Comparison of ENCODE assay signal across 27 cellular contexts in genomic region chr20:24479595-24479994, GRCh38. TPM values are rescaled to one million over a fixed set of nuclear protein-coding genes. Genes with fewer than 3 reads are reported as not detected.
"Had no signal": no experiment of that assay in that cellular context is flagged by ENCODE, and none has a peak within 500 bp of the region (broad histone marks: within the 10 kb centered on the region; RNA-seq: fewer than 3 reads in every experiment).

No MANE protein-coding gene starts in this region.

- H3K9me3 Mint-ChIP-seq: activated B cell treated with CpG ODN at 0.5 μM for 24 hours; activated naive CD4-positive, alpha-beta T cell treated with anti-CD3 and anti-CD28 coated beads, Interleukin-2, amount 50 U/mL, for 72 hours; activated T-cell treated with anti-CD3 and anti-CD28 coated beads, Interleukin-2, amount 50 U/mL, for 24 hours; activated T-helper 17 cell treated with anti-CD3 and anti-CD28 coated beads, Interleukin-2, amount 50 U/mL, for 72 hours; central memory CD8-positive, alpha-beta T cell; natural killer cell had no signal

- H3K27ac ChIP-seq: ascending aorta, coronary artery, left lung, ovary, prostate gland, right atrium auricular region, thyroid gland, upper lobe of right lung had no signal

- H3K27me3 Mint-ChIP-seq: activated CD4-positive, alpha-beta T cell treated with anti-CD3 and anti-CD28 coated beads for 36 hours had no signal

- H3K36me3 Mint-ChIP-seq: activated naive CD4-positive, alpha-beta T cell treated with anti-CD3 and anti-CD28 coated beads, Interleukin-2, amount 50 U/mL, for 72 hours; natural killer cell had no signal

- H3K4me3 ChIP-seq: ascending aorta, coronary artery, heart left ventricle, left lung, lung, ovary, prostate gland, right atrium auricular region, thyroid gland, upper lobe of right lung had no signal

- H3K27ac Mint-ChIP-seq: activated B cell treated with CpG ODN at 0.5 μM for 24 hours; activated CD4-positive, alpha-beta T cell treated with anti-CD3 and anti-CD28 coated beads for 36 hours; activated naive CD4-positive, alpha-beta T cell treated with anti-CD3 and anti-CD28 coated beads, Interleukin-2, amount 50 U/mL, for 72 hours; activated T-cell treated with anti-CD3 and anti-CD28 coated beads, Interleukin-2, amount 50 U/mL, for 24 hours; activated T-helper 17 cell treated with anti-CD3 and anti-CD28 coated beads, Interleukin-2, amount 50 U/mL, for 72 hours; natural killer cell had no signal

- H3K36me3 ChIP-seq: ascending aorta, heart left ventricle, left lung, ovary, prostate gland, right atrium auricular region, thyroid gland, upper lobe of right lung had no signal

- H3K4me1 Mint-ChIP-seq: activated B cell treated with CpG ODN at 0.5 μM for 24 hours; activated CD4-positive, alpha-beta T cell treated with anti-CD3 and anti-CD28 coated beads for 36 hours; activated T-helper 17 cell treated with anti-CD3 and anti-CD28 coated beads, Interleukin-2, amount 50 U/mL, for 72 hours; central memory CD8-positive, alpha-beta T cell; natural killer cell had no signal

- H3K9me3 ChIP-seq: ascending aorta, heart left ventricle, left lung, ovary, prostate gland, right atrium auricular region, thyroid gland, upper lobe of right lung had no signal

- H3K4me1 ChIP-seq: ascending aorta, left lung, prostate gland, right atrium auricular region, thyroid gland, upper lobe of right lung had no signal

- H3K4me3 Mint-ChIP-seq: activated B cell treated with CpG ODN at 0.5 μM for 24 hours; activated CD4-positive, alpha-beta T cell treated with anti-CD3 and anti-CD28 coated beads for 36 hours; activated T-cell treated with anti-CD3 and anti-CD28 coated beads, Interleukin-2, amount 50 U/mL, for 24 hours; activated T-helper 17 cell treated with anti-CD3 and anti-CD28 coated beads, Interleukin-2, amount 50 U/mL, for 72 hours; central memory CD8-positive, alpha-beta T cell; natural killer cell had no signal

- DNase-seq: activated B cell treated with CpG ODN at 0.5 μM for 24 hours; activated CD4-positive, alpha-beta T cell treated with anti-CD3 and anti-CD28 coated beads for 36 hours; activated CD4-positive, alpha-beta T cell treated with anti-CD3 and anti-CD28 coated beads, Interleukin-2, amount 50 U/mL, for 4 hours; activated CD8-positive, alpha-beta memory T cell treated with anti-CD3 and anti-CD28 coated beads for 24 hours; activated CD8-positive, alpha-beta memory T cell treated with anti-CD3 and anti-CD28 coated beads, Interleukin-2, amount 50 U/mL, for 4 hours; activated T-cell treated with anti-CD3 and anti-CD28 coated beads, Interleukin-2, amount 50 U/mL, for 24 hours; heart left ventricle; kidney glomerular epithelial cell; left lung; natural killer cell; ovary; stimulated activated CD4-positive, alpha-beta T cell treated with anti-CD3 and anti-CD28 coated beads, Interleukin-12 subunit alpha, Interleukin-12 subunit beta, amount 100 ng/mL, for 4 hours; stimulated activated CD4-positive, alpha-beta T cell treated with anti-CD3 and anti-CD28 coated beads, Interleukin-4, amount 100 ng/mL, for 4 hours; stimulated activated naive CD8-positive, alpha-beta T cell treated with anti-CD3 and anti-CD28 coated beads, Interleukin-15, Interleukin-2, amounts not matched to agents 100 U/mL and 50 U/mL, for 24 hours; T-helper 9 cell; thyroid gland; upper lobe of right lung had no signal

- H3K27me3 ChIP-seq: ascending aorta, heart left ventricle, ovary, right atrium auricular region, thyroid gland had no signal

RNA-seq across cellular contexts. Expression of gene SYNDIG1, which starts 10.2 kb away (rescaled TPM):
- total RNA-seq: activated B cell treated with CpG ODN at 0.5 μM for 24 hours; activated CD4-positive, alpha-beta T cell treated with anti-CD3 and anti-CD28 coated beads for 36 hours; activated naive CD4-positive, alpha-beta T cell treated with anti-CD3 and anti-CD28 coated beads, Interleukin-2, amount 50 U/mL, for 72 hours; activated T-helper 17 cell treated with anti-CD3 and anti-CD28 coated beads, Interleukin-2, amount 50 U/mL, for 72 hours; fibroblast of villous mesenchyme; natural killer cell; T-helper 1 cell treated with Interleukin-12 subunit alpha and Interleukin-12 subunit beta and Interleukin-4 antibody, amounts not matched to agents 30 ng/mL and 1 ng/mL, for 36 hours; upper lobe of right lung had no signal
